In the genomic region with DNA sequence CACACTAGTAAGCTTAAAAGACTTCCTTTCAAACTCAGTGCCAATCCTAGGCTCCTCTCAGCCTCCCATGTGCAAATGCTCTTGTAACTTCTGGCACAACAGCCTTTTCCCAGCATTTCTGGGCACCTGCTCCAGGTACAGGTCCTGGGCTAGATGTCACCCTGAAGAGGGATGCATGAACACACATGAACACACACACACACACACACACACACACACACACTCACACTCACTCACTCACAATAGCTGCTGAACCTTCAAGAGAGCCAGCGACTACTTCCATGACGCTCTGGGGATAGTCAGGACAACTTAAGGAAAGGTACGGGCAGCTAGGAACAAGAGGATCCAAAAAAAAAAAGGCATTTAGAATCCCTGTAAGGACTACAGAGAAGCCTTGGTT, we compare ENCODE assay signal across 18 cellular contexts.
DNase-seq lines count a peak whose midpoint lies in the region; ATAC-seq and TF ChIP-seq lines count a peak whose summit lies in the region.
"Had no signal": no experiment of that assay in that cellular context is flagged by ENCODE, and none has a peak within 500 bp of the region (broad histone marks: within the 10 kb centered on the region; RNA-seq: fewer than 3 reads in every experiment).

No MANE protein-coding gene starts in this region.

- no peaks in the 10 kb centered on the region for H4K20me1 ChIP-seq in GM23338 (replicated peaks; ENCODE audit: insufficient read depth)

- H3K4me2 ChIP-seq in GM23338 = no peak overlapping the region

- H3K79me2 ChIP-seq in GM23338 (replicated peaks; ENCODE audit: insufficient read depth) = no peaks in the 10 kb centered on the region

- no peak overlapping the region for H3K4me3 ChIP-seq in GM23338
- H3K4me3 ChIP-seq: pancreas had no signal

- no peak overlapping the region for H2AFZ ChIP-seq in GM23338

- H3K27me3 Mint-ChIP-seq in activated CD4-positive, alpha-beta memory T cell treated with anti-CD3 and anti-CD28 coated beads for 36 hours = no peaks in the 10 kb centered on the region
- H3K27me3 Mint-ChIP-seq in activated CD4-positive, alpha-beta memory T cell treated with anti-CD3 and anti-CD28 coated beads, Interleukin-2, amount 10 ng/mL, durations not matched to agents 7 days and 5 days = no peaks in the 10 kb centered on the region
- H3K27me3 Mint-ChIP-seq in GM23338 (ENCODE audit: insufficient read depth, low read depth, poor library complexity) = peaks cover 2% of the 10 kb centered on the region
- H3K27me3 Mint-ChIP-seq in activated T-cell treated with anti-CD3 and anti-CD28 coated beads, Interleukin-2, amount 50 U/mL, for 72 hours (ENCODE audit: low read depth) = no peaks in the 10 kb centered on the region
- no peaks in the 10 kb centered on the region for H3K27me3 Mint-ChIP-seq in progenitor cell of endocrine pancreas

- POLR2A ChIA-PET in activated CD4-positive, alpha-beta memory T cell treated with anti-CD3 and anti-CD28 coated beads for 36 hours (lab: Charles Lee) = interaction anchor here (0.6 to 1.6 kb wide), 7 partner anchors 8 to 1063 kb away, joined by 3 to 7 read pairs (median 5); no protein-coding TSS in a partner anchor
- POLR2A ChIA-PET in activated CD4-positive, alpha-beta memory T cell treated with anti-CD3 and anti-CD28 coated beads, Interleukin-2, amount 10 ng/mL, durations not matched to agents 7 days and 5 days (lab: Charles Lee) = no interaction called here

- no peak for DNase-seq in activated CD4-positive, alpha-beta memory T cell treated with anti-CD3 and anti-CD28 coated beads for 36 hours
- no peak for DNase-seq in activated CD4-positive, alpha-beta memory T cell treated with anti-CD3 and anti-CD28 coated beads, Interleukin-2, amount 10 ng/mL, durations not matched to agents 7 days and 5 days
- no peak for DNase-seq in GM23338 (ENCODE audit: low spot score)
- DNase-seq in activated T-cell treated with anti-CD3 and anti-CD28 coated beads, Interleukin-2, amount 50 U/mL, for 72 hours = no peak
- no peak for DNase-seq in progenitor cell of endocrine pancreas (ENCODE audit: low spot score, unreplicated experiment)
- no peak for DNase-seq in midbrain (lab: John Stamatoyannopoulos, UW)
- no peak for DNase-seq in activated effector memory CD4-positive, alpha-beta T cell treated with anti-CD3 and anti-CD28 coated beads, Interleukin-2, amount 50 U/mL, for 16 hours
- DNase-seq in NCI-H1694 (lab: John Stamatoyannopoulos, UW) = no peak
- DNase-seq: activated CD8-positive, alpha-beta memory T cell treated with anti-CD3 and anti-CD28 coated beads, Interleukin-2, amount 50 U/mL, for 48 hours; BE2C; cerebellar nuclear complex; DMS153; NCI-H1417; NCI-H2107; NCI-H510A; nephron progenitor cell; pancreas had no signal

- H3K4me1 Mint-ChIP-seq in activated CD4-positive, alpha-beta memory T cell treated with anti-CD3 and anti-CD28 coated beads for 36 hours (ENCODE audit: low read depth) = peaks cover 76% of the 10 kb centered on the region
- H3K4me1 Mint-ChIP-seq in activated CD4-positive, alpha-beta memory T cell treated with anti-CD3 and anti-CD28 coated beads, Interleukin-2, amount 10 ng/mL, durations not matched to agents 7 days and 5 days = peaks cover 30% of the 10 kb centered on the region
- H3K4me1 Mint-ChIP-seq in GM23338 (peaks cover 48% of the 10 kb centered on the region), progenitor cell of endocrine pancreas (ENCODE audit: low read depth) (peaks cover 53% of the 10 kb centered on the region)
- peaks cover 85% of the 10 kb centered on the region for H3K4me1 Mint-ChIP-seq in activated T-cell treated with anti-CD3 and anti-CD28 coated beads, Interleukin-2, amount 50 U/mL, for 72 hours (ENCODE audit: low read depth)

- intact Hi-C loops in activated CD4-positive, alpha-beta memory T cell treated with anti-CD3 and anti-CD28 coated beads for 36 hours (cut with micrococcal nuclease) = loop anchor here (1.0 to 10.0 kb wide), 10 partner anchors 10 to 546 kb away; a partner anchor contains a TSS

- CTCF ChIA-PET in activated CD4-positive, alpha-beta memory T cell treated with anti-CD3 and anti-CD28 coated beads for 36 hours (lab: Charles Lee) = interaction anchor here (0.5 to 1.4 kb wide), 3 partner anchors 78 to 821 kb away, joined by 3 to 5 read pairs (median 4); no protein-coding TSS in a partner anchor
- CTCF ChIA-PET in activated CD4-positive, alpha-beta memory T cell treated with anti-CD3 and anti-CD28 coated beads, Interleukin-2, amount 10 ng/mL, durations not matched to agents 7 days and 5 days (lab: Charles Lee) = no interaction called here

- H3K27me3 ChIP-seq in GM23338 (ENCODE audit: insufficient read depth) = no peaks in the 10 kb centered on the region
- H3K27me3 ChIP-seq: BE2C, pancreas had no signal

- peaks cover 29% of the 10 kb centered on the region for H3K36me3 Mint-ChIP-seq in activated CD4-positive, alpha-beta memory T cell treated with anti-CD3 and anti-CD28 coated beads for 36 hours
- peaks cover 28% of the 10 kb centered on the region for H3K36me3 Mint-ChIP-seq in activated CD4-positive, alpha-beta memory T cell treated with anti-CD3 and anti-CD28 coated beads, Interleukin-2, amount 10 ng/mL, durations not matched to agents 7 days and 5 days (ENCODE audit: low read depth)
- H3K36me3 Mint-ChIP-seq in GM23338 (ENCODE audit: low read depth) = peaks cover 4% of the 10 kb centered on the region; the same call in 1 of the 3 replicates
- H3K36me3 Mint-ChIP-seq in activated T-cell treated with anti-CD3 and anti-CD28 coated beads, Interleukin-2, amount 50 U/mL, for 72 hours (ENCODE audit: insufficient read depth in 2 of 2) = peaks cover 8 to 14% of the 10 kb centered on the region in 2 donors
- H3K36me3 Mint-ChIP-seq in progenitor cell of endocrine pancreas (ENCODE audit: insufficient read depth) = peaks cover 21% of the 10 kb centered on the region

- ATAC-seq in GM23338 = no peak
- peak in 1 of 2 donors; percentile 1 for ATAC-seq in activated T-cell treated with anti-CD3 and anti-CD28 coated beads, Interleukin-2, amount 50 U/mL, for 72 hours (replicated peaks in 1 of 2)
- ATAC-seq: pancreas, sciatic nerve had no signal

- peak overlapping the region; percentile 82 for H3K4me3 Mint-ChIP-seq in activated CD4-positive, alpha-beta memory T cell treated with anti-CD3 and anti-CD28 coated beads for 36 hours
- H3K4me3 Mint-ChIP-seq in activated CD4-positive, alpha-beta memory T cell treated with anti-CD3 and anti-CD28 coated beads, Interleukin-2, amount 10 ng/mL, durations not matched to agents 7 days and 5 days = no peak overlapping the region
- H3K4me3 Mint-ChIP-seq in GM23338 = no peak overlapping the region
- peak overlapping the region; percentile 91 to 97 for H3K4me3 Mint-ChIP-seq in activated T-cell treated with anti-CD3 and anti-CD28 coated beads, Interleukin-2, amount 50 U/mL, for 72 hours
- H3K4me3 Mint-ChIP-seq in progenitor cell of endocrine pancreas (ENCODE audit: low read depth) = no peak overlapping the region
- H3K4me3 Mint-ChIP-seq: nephron progenitor cell had no signal

- TF ChIP-seq CTCF in GM23338 (conservative IDR thresholded peaks at IDR 0.05; ENCODE audit: low read depth in 2 of 2) (no peak), progenitor cell of endocrine pancreas (IDR thresholded peaks at IDR 0.05; ENCODE audit: unreplicated experiment) (no peak)

- H3F3A ChIP-seq in GM23338 (replicated peaks; ENCODE audit: low read depth) = no peaks in the 10 kb centered on the region

- H3K36me3 ChIP-seq in GM23338 (ENCODE audit: insufficient read depth) = no peaks in the 10 kb centered on the region
- H3K36me3 ChIP-seq: BE2C had no signal

- no peak overlapping the region for H3K27ac ChIP-seq in GM23338 (ENCODE audit: low read depth)
- H3K27ac ChIP-seq: pancreas had no signal

- peaks cover 50% of the 10 kb centered on the region for H3K4me1 ChIP-seq in GM23338 (ENCODE audit: insufficient read depth)

- peak overlapping the region; percentile 99 for H3K27ac Mint-ChIP-seq in activated CD4-positive, alpha-beta memory T cell treated with anti-CD3 and anti-CD28 coated beads for 36 hours
- H3K27ac Mint-ChIP-seq in activated CD4-positive, alpha-beta memory T cell treated with anti-CD3 and anti-CD28 coated beads, Interleukin-2, amount 10 ng/mL, durations not matched to agents 7 days and 5 days = no peak overlapping the region
- H3K27ac Mint-ChIP-seq in GM23338 = peak overlapping the region; percentile 54
- H3K27ac Mint-ChIP-seq in activated T-cell treated with anti-CD3 and anti-CD28 coated beads, Interleukin-2, amount 50 U/mL, for 72 hours = peak overlapping the region; percentile 99
- peak overlapping the region; percentile 98 for H3K27ac Mint-ChIP-seq in progenitor cell of endocrine pancreas
- H3K27ac Mint-ChIP-seq: nephron progenitor cell had no signal

- no peaks in the 10 kb centered on the region for H3K9me3 Mint-ChIP-seq in activated CD4-positive, alpha-beta memory T cell treated with anti-CD3 and anti-CD28 coated beads for 36 hours
- H3K9me3 Mint-ChIP-seq in activated CD4-positive, alpha-beta memory T cell treated with anti-CD3 and anti-CD28 coated beads, Interleukin-2, amount 10 ng/mL, durations not matched to agents 7 days and 5 days = no peaks in the 10 kb centered on the region
- H3K9me3 Mint-ChIP-seq in GM23338 (no peaks in the 10 kb centered on the region; the same call in 2 of the 3 replicates), progenitor cell of endocrine pancreas (ENCODE audit: low read depth) (peaks cover 5% of the 10 kb centered on the region)
- H3K9me3 Mint-ChIP-seq in activated T-cell treated with anti-CD3 and anti-CD28 coated beads, Interleukin-2, amount 50 U/mL, for 72 hours = peaks cover 0 to 3% of the 10 kb centered on the region in 2 donors

- H3K9me2 ChIP-seq in GM23338 (ENCODE audit: insufficient read depth) = no peaks in the 10 kb centered on the region

TF ChIP-seq in GM23338, 12 proteins besides CTCF, POLR2A, EP300 and RAD21 (continues in another document):
- TF ChIP-seq CREB1 (CRISPR knock-in tag; IDR thresholded peaks at IDR 0.05; ENCODE audit: low read depth) (no peak), POLR2AphosphoS5 (IDR thresholded peaks at IDR 0.05; ENCODE audit: low read depth) (no peak), NANOG (IDR thresholded peaks at IDR 0.05; ENCODE audit: borderline replicate concordance) (no peak), STAT1 (IDR thresholded peaks at IDR 0.05; ENCODE audit: unreplicated experiment) (no peak)
- TF ChIP-seq, protein P1, sequence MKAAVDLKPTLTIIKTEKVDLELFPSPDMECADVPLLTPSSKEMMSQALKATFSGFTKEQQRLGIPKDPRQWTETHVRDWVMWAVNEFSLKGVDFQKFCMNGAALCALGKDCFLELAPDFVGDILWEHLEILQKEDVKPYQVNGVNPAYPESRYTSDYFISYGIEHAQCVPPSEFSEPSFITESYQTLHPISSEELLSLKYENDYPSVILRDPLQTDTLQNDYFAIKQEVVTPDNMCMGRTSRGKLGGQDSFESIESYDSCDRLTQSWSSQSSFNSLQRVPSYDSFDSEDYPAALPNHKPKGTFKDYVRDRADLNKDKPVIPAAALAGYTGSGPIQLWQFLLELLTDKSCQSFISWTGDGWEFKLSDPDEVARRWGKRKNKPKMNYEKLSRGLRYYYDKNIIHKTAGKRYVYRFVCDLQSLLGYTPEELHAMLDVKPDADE (IDR thresholded peaks at IDR 0.05) = no peak

Comparison
In these comparisons a context has a peak if more than half of its experiments do, and no peak if none do; other contexts are left out.
1. H3K4me3 Mint-ChIP-seq: peak in activated CD4-positive, alpha-beta memory T cell treated with anti-CD3 and anti-CD28 coated beads for 36 hours (single experiment) and activated T-cell treated with anti-CD3 and anti-CD28 coated beads, Interleukin-2, amount 50 U/mL, for 72 hours (2 of 2); none in activated CD4-positive, alpha-beta memory T cell treated with anti-CD3 and anti-CD28 coated beads, Interleukin-2, amount 10 ng/mL, durations not matched to agents 7 days and 5 days (single experiment), GM23338 (single experiment) and progenitor cell of endocrine pancreas (single experiment).